Comparison of ENCODE assay signal across 13 cellular contexts in genomic region chr12:122709287-122709686, GRCh38. TPM values are rescaled to one million over a fixed set of nuclear protein-coding genes. Genes with fewer than 3 reads are reported as not detected.
DNase-seq lines count a peak whose midpoint lies in the region; ATAC-seq, FAIRE-seq and TF ChIP-seq lines count a peak whose summit lies in the region.
"Not testable (repeated sequence)": the region's sequence is repeated elsewhere in the genome, so short reads cannot be mapped to it uniquely, and the experiment has no call there.
"Had no signal": no experiment of that assay in that cellular context is flagged by ENCODE, and none has a peak within 500 bp of the region (broad histone marks: within the 10 kb centered on the region; RNA-seq: fewer than 3 reads in every experiment).

No MANE protein-coding gene starts in this region.

- H2AFZ ChIP-seq in PC-9; HepG2 (ENCODE audit: low read length); parathyroid adenoma: not testable (repeated sequence)

- ATAC-seq in esophagus mucosa (peak; percentile 72), HepG2 (peak; percentile 54), upper lobe of right lung (peak; percentile 17)

- H3K27me3 ChIP-seq in PC-9 (ENCODE audit: insufficient read depth, low read depth); bronchial epithelial cell (ENCODE audit: control insufficient read depth, insufficient read depth, low read length); HepG2 (ENCODE audit: control insufficient read depth in 1 of 2, insufficient read depth in 2 of 2, low read length in 2 of 2); parathyroid adenoma (ENCODE audit: control insufficient read depth, insufficient read depth, low read length); prostate gland (replicated peaks; ENCODE audit: insufficient read depth); upper lobe of right lung: not testable (repeated sequence)

- in situ Hi-C loops in HepG2 (cut with HindIII; ENCODE audit: extremely low pct_ligation_motif_present, low pct_unique_long_range_greater_than_20kb): not testable (repeated sequence)

- H3K4me3 ChIP-seq in PC-9; bronchial epithelial cell (ENCODE audit: low read depth, low read length); HepG2 (replicated peaks in 1 of 3; ENCODE audit: insufficient read depth in 1 of 3, low read depth in 2 of 3, low read length in 3 of 3); parathyroid adenoma (ENCODE audit: low read depth, low read length); prostate gland; upper lobe of right lung: not testable (repeated sequence)

- TF ChIP-seq EP300 in HepG2 (IDR thresholded peaks at IDR 0.05; ENCODE audit: low read depth in 2 of 2, low read length in 2 of 2); HepG2 (CRISPR knock-in tag; IDR thresholded peaks at IDR 0.05; ENCODE audit: borderline replicate concordance): not testable (repeated sequence)

- peaks cover 23% of the 10 kb centered on the region; the same call in 1 of the 2 replicates for H3F3A ChIP-seq in PC-9 (ENCODE audit: insufficient read depth, low read depth)

- H3K4me1 ChIP-seq in PC-9 (replicated peaks; ENCODE audit: insufficient read depth): peaks cover 43% of the 10 kb centered on the region
- H3K4me1 ChIP-seq in HepG2 (ENCODE audit: insufficient read depth, low read length); prostate gland (replicated peaks); upper lobe of right lung: not testable (repeated sequence)
- H3K4me1 ChIP-seq in parathyroid adenoma: peaks cover 19% of the 10 kb centered on the region

- peak overlapping the region; percentile 61 for H3K4me2 ChIP-seq in PC-9
- not testable (repeated sequence) for H3K4me2 ChIP-seq in HepG2 (ENCODE audit: low read depth, low read length); parathyroid adenoma (ENCODE audit: low read length)

- not testable (repeated sequence) for H3K9me2 ChIP-seq in PC-9 (ENCODE audit: insufficient read depth)

- H3K9me3 ChIP-seq in PC-9 (ENCODE audit: insufficient read depth, low read depth); HepG2 (ENCODE audit: low read length); parathyroid adenoma (ENCODE audit: control insufficient read depth, low read length); prostate gland; upper lobe of right lung: not testable (repeated sequence)

- H3K9ac ChIP-seq in HepG2 (ENCODE audit: insufficient read depth, low read depth, low read length); parathyroid adenoma: not testable (repeated sequence)

- H3K27ac ChIP-seq in PC-9: peak overlapping the region; percentile 60
- not testable (repeated sequence) for H3K27ac ChIP-seq in HepG2 (ENCODE audit: extremely low read length, insufficient read depth, low read length); upper lobe of right lung
- H3K27ac ChIP-seq in parathyroid adenoma: peak overlapping the region; percentile 46
- H3K27ac ChIP-seq in prostate gland: peak overlapping the region; percentile 53 to 73

- not testable (repeated sequence) for TF ChIP-seq CTCF in PC-9 (conservative IDR thresholded peaks at IDR 0.05); bronchial epithelial cell (IDR thresholded peaks at IDR 0.05; ENCODE audit: insufficient read depth, low read length, severe bottlenecking); HepG2 (CRISPR knock-in tag; IDR thresholded peaks at IDR 0.05); parathyroid adenoma (IDR thresholded peaks at IDR 0.05); prostate gland (IDR thresholded peaks at IDR 0.05); upper lobe of right lung (IDR thresholded peaks at IDR 0.05)

- not testable (repeated sequence) for H3K36me3 ChIP-seq in PC-9 (ENCODE audit: low read depth); bronchial epithelial cell (ENCODE audit: control insufficient read depth, insufficient read depth, low read length); HepG2 (replicated peaks in 1 of 2; ENCODE audit: control insufficient read depth in 1 of 2, insufficient read depth in 2 of 2, low read length in 2 of 2); parathyroid adenoma (ENCODE audit: control insufficient read depth, insufficient read depth, low read length); prostate gland; upper lobe of right lung

- not testable (repeated sequence) for DNase-seq in PC-9; bronchial epithelial cell (ENCODE audit: low read depth); HepG2 (ENCODE audit: low spot score); prostate gland (ENCODE audit: low spot score); upper lobe of right lung

- peak; percentile 94 for FAIRE-seq in bronchial epithelial cell (lab: Jason Lieb, UNC)
- not testable (repeated sequence) for FAIRE-seq in HepG2 (lab: Jason Lieb, UNC)

- TF ChIP-seq RAD21 in HepG2 (CRISPR knock-in tag; IDR thresholded peaks at IDR 0.05): not testable (repeated sequence)

- TF ChIP-seq POLR2A in HepG2 (IDR thresholded peaks at IDR 0.05; ENCODE audit: insufficient read depth in 1 of 2, low read depth in 2 of 2, low read length in 2 of 2); prostate gland (IDR thresholded peaks at IDR 0.05): not testable (repeated sequence)

- intact Hi-C loops in PC-9 (cut with micrococcal nuclease; ENCODE audit: unreplicated experiment); HepG2 (cut with micrococcal nuclease; ENCODE audit: unreplicated experiment); prostate gland (cut with DNase I); upper lobe of right lung (cut with DNase I): not testable (repeated sequence)

- CTCF ChIA-PET in PC-9 (lab: Charles Lee); HepG2 (lab: Yijun Ruan, JAX; ENCODE audit: low intra/inter-chr PET ratio, low total read pairs): not testable (repeated sequence)

- not testable (repeated sequence) for H4K20me1 ChIP-seq in PC-9 (ENCODE audit: insufficient read depth); HepG2 (ENCODE audit: insufficient read depth, low read length)

- POLR2A ChIA-PET in PC-9 (lab: Charles Lee; ENCODE audit: unreplicated experiment); HepG2 (lab: Yijun Ruan, JAX): not testable (repeated sequence)

- BruUV-seq in PC-9 (replicated peaks; lab: Mats Ljungman, UMichigan); HepG2 (replicated peaks; lab: Mats Ljungman, UMichigan): not testable (repeated sequence)

- WGBS in HepG2 (ENCODE audit: low lambda C conversion rate): no CpG with 5 or more reads among the region's 3 CpGs
- WGBS in prostate gland: no CpG with 5 or more reads among the region's 3 CpGs

- H3K79me2 ChIP-seq in PC-9 (ENCODE audit: low read depth); HepG2 (ENCODE audit: insufficient read depth, low read length); parathyroid adenoma: not testable (repeated sequence)

RNA-seq across cellular contexts. Expression of gene HCAR2, which starts 6.1 kb away (rescaled TPM):
- total RNA-seq in PC-9 (2021) (2.0 and 2.6 TPM in 2 replicates), bronchial epithelial cell (1.6 and 3.3 TPM in 2 replicates), esophagus mucosa (29.7 TPM), HepG2 (2016; rRNA removed; fragmentation: Illumina TruSeq; extraction: Trizol) (0.09 TPM in 1 of 2 replicates, not detected in the other), prostate gland (1 to 10 TPM; 1.6 to 2.7 TPM), upper lobe of right lung (7.6 TPM)
- not detected in 2 replicates for total RNA-seq in HepG2 (2016; cell fraction: cytosol; rRNA removed; fragmentation: Illumina TruSeq; extraction: Trizol; ENCODE audit: low read depth)
- total RNA-seq in HepG2 (2016; cell fraction: insoluble cytoplasmic fraction; rRNA removed; fragmentation: Illumina TruSeq; extraction: Trizol): 0.09 TPM in 1 of 2 replicates, not detected in the other
- total RNA-seq in HepG2 (2016; cell fraction: membrane; rRNA removed; fragmentation: Illumina TruSeq; extraction: Trizol): not detected in 2 replicates
- not detected in 2 replicates for total RNA-seq in HepG2 (2016; cell fraction: nucleus; rRNA removed; fragmentation: Illumina TruSeq; extraction: Trizol)
- polyA plus RNA-seq in HepG2 (2011; rRNA removed): 5.6 and 9.2 TPM in 2 replicates
- 4.4 and 5.5 TPM in 2 replicates for polyA plus RNA-seq in HepG2 (2011; cell fraction: cytosol; rRNA removed)
- polyA plus RNA-seq in HepG2 (2011; cell fraction: nucleus; rRNA removed): 2.0 and 3.7 TPM in 2 replicates
- 1.7 and 2.1 TPM in 2 replicates for polyA plus RNA-seq in HepG2 (2012)
- polyA plus RNA-seq in HepG2 (2016; cell fraction: cytosol; fragmentation: Illumina TruSeq; extraction: Trizol; ENCODE audit: low read depth): not detected in 2 replicates
- 0.11 TPM in 1 of 2 replicates, not detected in the other for polyA plus RNA-seq in HepG2 (2016; cell fraction: insoluble cytoplasmic fraction; fragmentation: Illumina TruSeq; extraction: Trizol; ENCODE audit: low read depth)
- not detected in 2 replicates for polyA plus RNA-seq in HepG2 (2016; cell fraction: membrane; fragmentation: Illumina TruSeq; extraction: Trizol; ENCODE audit: low read depth)
- polyA plus RNA-seq in HepG2 (2016; cell fraction: nucleus; fragmentation: Illumina TruSeq; extraction: Trizol; ENCODE audit: insufficient read depth, low read depth): not detected in 2 replicates
- polyA minus RNA-seq in HepG2 (2011; rRNA and poly(A)+ RNA removed; ENCODE audit: low replicate concordance): 0.33 and 12.9 TPM in 2 replicates
- polyA minus RNA-seq in HepG2 (2011; cell fraction: cytosol; rRNA and poly(A)+ RNA removed): 1.7 and 5.0 TPM in 2 replicates
- polyA minus RNA-seq in HepG2 (2011; cell fraction: nucleus; rRNA and poly(A)+ RNA removed): 1.3 and 3.2 TPM in 2 replicates
- total RNA-seq: A172; B cell; Calu3; CD8-positive, alpha-beta T cell had no signal
- polyA plus RNA-seq: BJ had no signal

RNA-seq across cellular contexts. Expression of gene HCAR3, which starts 7.3 kb away (rescaled TPM):
- total RNA-seq in PC-9 (2021) (0.38 and 0.44 TPM in 2 replicates), bronchial epithelial cell (0.26 and 0.77 TPM in 2 replicates), esophagus mucosa (9.6 TPM), HepG2 (2016; rRNA removed; fragmentation: Illumina TruSeq; extraction: Trizol) (0.11 and 0.20 TPM in 2 replicates), prostate gland (under 1 TPM; 0.23 to 0.40 TPM), upper lobe of right lung (4.3 TPM)
- 0.10 and 0.18 TPM in 2 replicates for total RNA-seq in HepG2 (2016; cell fraction: cytosol; rRNA removed; fragmentation: Illumina TruSeq; extraction: Trizol; ENCODE audit: low read depth)
- total RNA-seq in HepG2 (2016; cell fraction: insoluble cytoplasmic fraction; rRNA removed; fragmentation: Illumina TruSeq; extraction: Trizol): 0.24 and 0.26 TPM in 2 replicates
- total RNA-seq in HepG2 (2016; cell fraction: membrane; rRNA removed; fragmentation: Illumina TruSeq; extraction: Trizol): 0.09 TPM in 1 of 2 replicates, not detected in the other
- 0.16 TPM in 2 replicates for total RNA-seq in HepG2 (2016; cell fraction: nucleus; rRNA removed; fragmentation: Illumina TruSeq; extraction: Trizol)
- 12.8 and 20.4 TPM in 2 replicates for polyA plus RNA-seq in HepG2 (2011; rRNA removed)
- polyA plus RNA-seq in HepG2 (2011; cell fraction: cytosol; rRNA removed): 13.9 and 25.5 TPM in 2 replicates
- 5.3 and 10.7 TPM in 2 replicates for polyA plus RNA-seq in HepG2 (2011; cell fraction: nucleus; rRNA removed)
- 5.5 and 7.2 TPM in 2 replicates for polyA plus RNA-seq in HepG2 (2012)
- polyA plus RNA-seq in HepG2 (2016; cell fraction: cytosol; fragmentation: Illumina TruSeq; extraction: Trizol; ENCODE audit: low read depth): 0.09 TPM in 1 of 2 replicates, not detected in the other
- polyA plus RNA-seq in HepG2 (2016; cell fraction: insoluble cytoplasmic fraction; fragmentation: Illumina TruSeq; extraction: Trizol; ENCODE audit: low read depth): 0.15 TPM in 1 of 2 replicates, not detected in the other
- 0.10 and 0.13 TPM in 2 replicates for polyA plus RNA-seq in HepG2 (2016; cell fraction: membrane; fragmentation: Illumina TruSeq; extraction: Trizol; ENCODE audit: low read depth)
- polyA plus RNA-seq in HepG2 (2016; cell fraction: nucleus; fragmentation: Illumina TruSeq; extraction: Trizol; ENCODE audit: insufficient read depth, low read depth): 0.71 and 0.94 TPM in 2 replicates
- 26.1 TPM in 1 of 2 replicates, not detected in the other for polyA minus RNA-seq in HepG2 (2011; rRNA and poly(A)+ RNA removed; ENCODE audit: low replicate concordance)
- polyA minus RNA-seq in HepG2 (2011; cell fraction: cytosol; rRNA and poly(A)+ RNA removed): 4.7 and 9.5 TPM in 2 replicates
- 4.5 and 7.5 TPM in 2 replicates for polyA minus RNA-seq in HepG2 (2011; cell fraction: nucleus; rRNA and poly(A)+ RNA removed)
- total RNA-seq: A172; CD8-positive, alpha-beta T cell had no signal
- polyA plus RNA-seq: A549, BJ had no signal

RNA-seq across cellular contexts. Expression of gene HCAR1, which starts 21.4 kb away (rescaled TPM):
- 4.2 and 5.2 TPM in 2 replicates for total RNA-seq in PC-9 (2021)
- total RNA-seq in bronchial epithelial cell: under 0.01 and 0.13 TPM in 2 replicates
- 0.08 TPM for total RNA-seq in esophagus mucosa
- total RNA-seq in HepG2 (2016; rRNA removed; fragmentation: Illumina TruSeq; extraction: Trizol): 0.34 and 0.53 TPM in 2 replicates
- 0.09 and 0.10 TPM in 2 replicates for total RNA-seq in HepG2 (2016; cell fraction: cytosol; rRNA removed; fragmentation: Illumina TruSeq; extraction: Trizol; ENCODE audit: low read depth)
- 0.43 and 0.48 TPM in 2 replicates for total RNA-seq in HepG2 (2016; cell fraction: insoluble cytoplasmic fraction; rRNA removed; fragmentation: Illumina TruSeq; extraction: Trizol)
- total RNA-seq in HepG2 (2016; cell fraction: membrane; rRNA removed; fragmentation: Illumina TruSeq; extraction: Trizol): 0.31 and 0.40 TPM in 2 replicates
- total RNA-seq in HepG2 (2016; cell fraction: nucleus; rRNA removed; fragmentation: Illumina TruSeq; extraction: Trizol): 0.40 and 0.41 TPM in 2 replicates
- 4.3 and 4.4 TPM in 2 replicates for polyA plus RNA-seq in HepG2 (2011; rRNA removed)
- 3.6 and 4.3 TPM in 2 replicates for polyA plus RNA-seq in HepG2 (2011; cell fraction: cytosol; rRNA removed)
- 2.2 and 2.4 TPM in 2 replicates for polyA plus RNA-seq in HepG2 (2011; cell fraction: nucleus; rRNA removed)
- polyA plus RNA-seq in HepG2 (2012): 1.3 and 3.2 TPM in 2 replicates
- 0.07 and 0.08 TPM in 2 replicates for polyA plus RNA-seq in HepG2 (2016; cell fraction: cytosol; fragmentation: Illumina TruSeq; extraction: Trizol; ENCODE audit: low read depth)
- polyA plus RNA-seq in HepG2 (2016; cell fraction: insoluble cytoplasmic fraction; fragmentation: Illumina TruSeq; extraction: Trizol; ENCODE audit: low read depth): 0.39 and 0.40 TPM in 2 replicates
- 0.13 and 0.19 TPM in 2 replicates for polyA plus RNA-seq in HepG2 (2016; cell fraction: membrane; fragmentation: Illumina TruSeq; extraction: Trizol; ENCODE audit: low read depth)
- 0.59 and 0.72 TPM in 2 replicates for polyA plus RNA-seq in HepG2 (2016; cell fraction: nucleus; fragmentation: Illumina TruSeq; extraction: Trizol; ENCODE audit: insufficient read depth, low read depth)
- polyA minus RNA-seq in HepG2 (2011; rRNA and poly(A)+ RNA removed; ENCODE audit: low replicate concordance): 9.6 TPM in 1 of 2 replicates, not detected in the other
- 4.5 and 5.2 TPM in 2 replicates for polyA minus RNA-seq in HepG2 (2011; cell fraction: cytosol; rRNA and poly(A)+ RNA removed)
- 1.5 and 1.9 TPM in 2 replicates for polyA minus RNA-seq in HepG2 (2011; cell fraction: nucleus; rRNA and poly(A)+ RNA removed)
- total RNA-seq in prostate gland: under 1 TPM; 0.73 to 0.80 TPM
- 0.20 TPM for total RNA-seq in upper lobe of right lung
- total RNA-seq: A172; B cell; CD8-positive, alpha-beta T cell had no signal
- polyA plus RNA-seq: BJ had no signal

RNA-seq across cellular contexts. Expression of gene DENR, which starts 43.3 kb away (rescaled TPM):
- total RNA-seq in PC-9 (2021) (53.0 and 66.6 TPM in 2 replicates), bronchial epithelial cell (35.3 and 49.7 TPM in 2 replicates), esophagus mucosa (39.0 TPM), HepG2 (2016; rRNA removed; fragmentation: Illumina TruSeq; extraction: Trizol) (59.1 and 78.9 TPM in 2 replicates), prostate gland (10 to 100 TPM; 20.4 to 32.8 TPM), upper lobe of right lung (29.1 TPM)
- total RNA-seq in HepG2 (2016; cell fraction: cytosol; rRNA removed; fragmentation: Illumina TruSeq; extraction: Trizol; ENCODE audit: low read depth): 21.7 and 21.9 TPM in 2 replicates
- total RNA-seq in HepG2 (2016; cell fraction: insoluble cytoplasmic fraction; rRNA removed; fragmentation: Illumina TruSeq; extraction: Trizol): 60.4 and 77.7 TPM in 2 replicates
- 70.7 and 70.9 TPM in 2 replicates for total RNA-seq in HepG2 (2016; cell fraction: membrane; rRNA removed; fragmentation: Illumina TruSeq; extraction: Trizol)
- total RNA-seq in HepG2 (2016; cell fraction: nucleus; rRNA removed; fragmentation: Illumina TruSeq; extraction: Trizol): 25.9 and 30.2 TPM in 2 replicates
- polyA plus RNA-seq in HepG2 (2011; rRNA removed): 23.8 and 30.0 TPM in 2 replicates
- polyA plus RNA-seq in HepG2 (2011; cell fraction: cytosol; rRNA removed): 14.5 and 20.1 TPM in 2 replicates
- polyA plus RNA-seq in HepG2 (2011; cell fraction: nucleus; rRNA removed): 6.9 and 11.4 TPM in 2 replicates
- 28.0 and 41.3 TPM in 2 replicates for polyA plus RNA-seq in HepG2 (2012)
- polyA plus RNA-seq in HepG2 (2016; cell fraction: cytosol; fragmentation: Illumina TruSeq; extraction: Trizol; ENCODE audit: low read depth): 25.3 and 34.4 TPM in 2 replicates
- polyA plus RNA-seq in HepG2 (2016; cell fraction: insoluble cytoplasmic fraction; fragmentation: Illumina TruSeq; extraction: Trizol; ENCODE audit: low read depth): 102 and 104 TPM in 2 replicates
- 69.0 and 73.4 TPM in 2 replicates for polyA plus RNA-seq in HepG2 (2016; cell fraction: membrane; fragmentation: Illumina TruSeq; extraction: Trizol; ENCODE audit: low read depth)
- polyA plus RNA-seq in HepG2 (2016; cell fraction: nucleus; fragmentation: Illumina TruSeq; extraction: Trizol; ENCODE audit: insufficient read depth, low read depth): 52.9 and 57.8 TPM in 2 replicates
- polyA minus RNA-seq in HepG2 (2011; rRNA and poly(A)+ RNA removed; ENCODE audit: low replicate concordance): 11.0 and 13.1 TPM in 2 replicates
- 12.1 and 13.5 TPM in 2 replicates for polyA minus RNA-seq in HepG2 (2011; cell fraction: cytosol; rRNA and poly(A)+ RNA removed)
- polyA minus RNA-seq in HepG2 (2011; cell fraction: nucleus; rRNA and poly(A)+ RNA removed): 28.7 and 32.8 TPM in 2 replicates

Comparison
In these comparisons a context has a peak if more than half of its experiments do, and no peak if none do; other contexts are left out.
1. ATAC-seq: peak in every context shown above with its lines; median percentile 72 in esophagus mucosa; 54 in HepG2; 17 in upper lobe of right lung.